ENCODE assay signal across 1 cellular context in the genomic region with DNA sequence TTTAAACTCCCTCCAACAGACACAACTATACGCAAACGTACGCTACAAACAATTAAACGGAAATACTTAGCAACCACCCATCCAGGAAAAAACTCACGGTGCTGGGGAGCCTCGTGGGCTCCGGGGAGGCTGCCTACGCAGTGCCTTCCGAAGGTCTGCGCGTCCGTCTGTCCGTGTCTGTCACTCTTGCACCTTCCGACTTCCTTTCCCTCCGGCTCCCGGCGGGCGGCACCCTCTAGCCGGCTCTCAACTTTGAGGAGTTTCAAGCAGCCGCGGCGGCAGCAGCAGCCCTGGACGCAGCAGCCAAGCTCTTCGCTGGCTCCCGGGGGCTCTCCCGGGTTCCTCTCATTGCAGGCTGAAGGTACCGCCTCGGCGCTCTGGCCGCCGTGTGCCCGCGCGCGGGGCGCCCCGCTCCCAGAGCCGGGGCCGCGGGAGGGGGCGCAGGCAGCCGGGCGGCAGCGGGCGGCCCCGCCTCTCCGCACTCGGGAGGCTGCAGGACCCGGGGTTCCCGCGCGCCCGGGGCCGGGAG.
TF ChIP-seq lines count a peak whose summit lies in the region.

A gene with protein sequence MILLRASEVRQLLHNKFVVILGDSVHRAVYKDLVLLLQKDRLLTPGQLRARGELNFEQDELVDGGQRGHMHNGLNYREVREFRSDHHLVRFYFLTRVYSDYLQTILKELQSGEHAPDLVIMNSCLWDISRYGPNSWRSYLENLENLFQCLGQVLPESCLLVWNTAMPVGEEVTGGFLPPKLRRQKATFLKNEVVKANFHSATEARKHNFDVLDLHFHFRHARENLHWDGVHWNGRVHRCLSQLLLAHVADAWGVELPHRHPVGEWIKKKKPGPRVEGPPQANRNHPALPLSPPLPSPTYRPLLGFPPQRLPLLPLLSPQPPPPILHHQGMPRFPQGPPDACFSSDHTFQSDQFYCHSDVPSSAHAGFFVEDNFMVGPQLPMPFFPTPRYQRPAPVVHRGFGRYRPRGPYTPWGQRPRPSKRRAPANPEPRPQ (plus strand): TSS at position 257 of the 529 bp plus-strand sequence. CDS start 155,443 bp downstream, outside the sequence.

TF ChIP-seq in K562, 482 proteins besides CTCF, POLR2A, EP300 and RAD21 (continued from another document and continues in another):
- TF ChIP-seq, protein P1, sequence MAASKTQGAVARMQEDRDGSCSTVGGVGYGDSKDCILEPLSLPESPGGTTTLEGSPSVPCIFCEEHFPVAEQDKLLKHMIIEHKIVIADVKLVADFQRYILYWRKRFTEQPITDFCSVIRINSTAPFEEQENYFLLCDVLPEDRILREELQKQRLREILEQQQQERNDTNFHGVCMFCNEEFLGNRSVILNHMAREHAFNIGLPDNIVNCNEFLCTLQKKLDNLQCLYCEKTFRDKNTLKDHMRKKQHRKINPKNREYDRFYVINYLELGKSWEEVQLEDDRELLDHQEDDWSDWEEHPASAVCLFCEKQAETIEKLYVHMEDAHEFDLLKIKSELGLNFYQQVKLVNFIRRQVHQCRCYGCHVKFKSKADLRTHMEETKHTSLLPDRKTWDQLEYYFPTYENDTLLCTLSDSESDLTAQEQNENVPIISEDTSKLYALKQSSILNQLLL (CRISPR knock-in tag; IDR thresholded peaks at IDR 0.05; ENCODE audit: borderline replicate concordance) = no peak
- no peak for TF ChIP-seq SIN3A (IDR thresholded peaks at IDR 0.05; ENCODE audit: borderline replicate concordance in 2 of 2, control insufficient read depth in 1 of 2, low read depth in 2 of 2, low read length in 2 of 2)
- TF ChIP-seq, protein P2, sequence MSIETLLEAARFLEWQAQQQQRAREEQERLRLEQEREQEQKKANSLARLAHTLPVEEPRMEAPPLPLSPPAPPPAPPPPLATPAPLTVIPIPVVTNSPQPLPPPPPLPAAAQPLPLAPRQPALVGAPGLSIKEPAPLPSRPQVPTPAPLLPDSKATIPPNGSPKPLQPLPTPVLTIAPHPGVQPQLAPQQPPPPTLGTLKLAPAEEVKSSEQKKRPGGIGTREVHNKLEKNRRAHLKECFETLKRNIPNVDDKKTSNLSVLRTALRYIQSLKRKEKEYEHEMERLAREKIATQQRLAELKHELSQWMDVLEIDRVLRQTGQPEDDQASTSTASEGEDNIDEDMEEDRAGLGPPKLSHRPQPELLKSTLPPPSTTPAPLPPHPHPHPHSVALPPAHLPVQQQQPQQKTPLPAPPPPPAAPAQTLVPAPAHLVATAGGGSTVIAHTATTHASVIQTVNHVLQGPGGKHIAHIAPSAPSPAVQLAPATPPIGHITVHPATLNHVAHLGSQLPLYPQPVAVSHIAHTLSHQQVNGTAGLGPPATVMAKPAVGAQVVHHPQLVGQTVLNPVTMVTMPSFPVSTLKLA (conservative IDR thresholded peaks at IDR 0.05) = peak; percentile 27 to 37; a peak in 1 of 4 replicates
- TF ChIP-seq POLR2B (IDR thresholded peaks at IDR 0.05; ENCODE audit: low read depth, partially characterized antibody) = peak; percentile 32
- TF ChIP-seq BHLHE40 (IDR thresholded peaks at IDR 0.05; ENCODE audit: low read length) = 0 out of 2 replicates have a peak, but pooled peaks have one; percentile 16
- TF ChIP-seq ZNF668 (CRISPR knock-in tag; IDR thresholded peaks at IDR 0.05) = no peak
- 0 out of 2 replicates have a peak, but pooled peaks have one; percentile 21 for TF ChIP-seq ETV1 (tag; conservative IDR thresholded peaks at IDR 0.05; ENCODE audit: low read depth)
- TF ChIP-seq TAF1 (IDR thresholded peaks at IDR 0.05; ENCODE audit: control insufficient read depth, extremely low read depth, insufficient read depth, low read length, severe bottlenecking) = peak; percentile 26
- TF ChIP-seq, protein P3, sequence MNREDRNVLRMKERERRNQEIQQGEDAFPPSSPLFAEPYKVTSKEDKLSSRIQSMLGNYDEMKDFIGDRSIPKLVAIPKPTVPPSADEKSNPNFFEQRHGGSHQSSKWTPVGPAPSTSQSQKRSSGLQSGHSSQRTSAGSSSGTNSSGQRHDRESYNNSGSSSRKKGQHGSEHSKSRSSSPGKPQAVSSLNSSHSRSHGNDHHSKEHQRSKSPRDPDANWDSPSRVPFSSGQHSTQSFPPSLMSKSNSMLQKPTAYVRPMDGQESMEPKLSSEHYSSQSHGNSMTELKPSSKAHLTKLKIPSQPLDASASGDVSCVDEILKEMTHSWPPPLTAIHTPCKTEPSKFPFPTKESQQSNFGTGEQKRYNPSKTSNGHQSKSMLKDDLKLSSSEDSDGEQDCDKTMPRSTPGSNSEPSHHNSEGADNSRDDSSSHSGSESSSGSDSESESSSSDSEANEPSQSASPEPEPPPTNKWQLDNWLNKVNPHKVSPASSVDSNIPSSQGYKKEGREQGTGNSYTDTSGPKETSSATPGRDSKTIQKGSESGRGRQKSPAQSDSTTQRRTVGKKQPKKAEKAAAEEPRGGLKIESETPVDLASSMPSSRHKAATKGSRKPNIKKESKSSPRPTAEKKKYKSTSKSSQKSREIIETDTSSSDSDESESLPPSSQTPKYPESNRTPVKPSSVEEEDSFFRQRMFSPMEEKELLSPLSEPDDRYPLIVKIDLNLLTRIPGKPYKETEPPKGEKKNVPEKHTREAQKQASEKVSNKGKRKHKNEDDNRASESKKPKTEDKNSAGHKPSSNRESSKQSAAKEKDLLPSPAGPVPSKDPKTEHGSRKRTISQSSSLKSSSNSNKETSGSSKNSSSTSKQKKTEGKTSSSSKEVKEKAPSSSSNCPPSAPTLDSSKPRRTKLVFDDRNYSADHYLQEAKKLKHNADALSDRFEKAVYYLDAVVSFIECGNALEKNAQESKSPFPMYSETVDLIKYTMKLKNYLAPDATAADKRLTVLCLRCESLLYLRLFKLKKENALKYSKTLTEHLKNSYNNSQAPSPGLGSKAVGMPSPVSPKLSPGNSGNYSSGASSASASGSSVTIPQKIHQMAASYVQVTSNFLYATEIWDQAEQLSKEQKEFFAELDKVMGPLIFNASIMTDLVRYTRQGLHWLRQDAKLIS (CRISPR knock-in tag; IDR thresholded peaks at IDR 0.05) = 0 out of 2 replicates have a peak, but pooled peaks have one; percentile 26
- TF ChIP-seq ESRRA (IDR thresholded peaks at IDR 0.05; ENCODE audit: borderline replicate concordance, low read depth) = 0 out of 2 replicates have a peak, but pooled peaks have one; percentile 9
- TF ChIP-seq, protein P4, sequence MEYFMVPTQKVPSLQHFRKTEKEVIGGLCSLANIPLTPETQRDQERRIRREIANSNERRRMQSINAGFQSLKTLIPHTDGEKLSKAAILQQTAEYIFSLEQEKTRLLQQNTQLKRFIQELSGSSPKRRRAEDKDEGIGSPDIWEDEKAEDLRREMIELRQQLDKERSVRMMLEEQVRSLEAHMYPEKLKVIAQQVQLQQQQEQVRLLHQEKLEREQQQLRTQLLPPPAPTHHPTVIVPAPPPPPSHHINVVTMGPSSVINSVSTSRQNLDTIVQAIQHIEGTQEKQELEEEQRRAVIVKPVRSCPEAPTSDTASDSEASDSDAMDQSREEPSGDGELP (CRISPR knock-in tag; IDR thresholded peaks at IDR 0.05; ENCODE audit: borderline replicate concordance) = peak; percentile 15; the same call in 1 of the 2 replicates
- TF ChIP-seq DNMT1 (IDR thresholded peaks at IDR 0.05) = 0 out of 2 replicates have a peak, but pooled peaks have one; percentile 70
- TF ChIP-seq ZBED1 (IDR thresholded peaks at IDR 0.05) = no peak
- TF ChIP-seq PHF8 (IDR thresholded peaks at IDR 0.05; ENCODE audit: borderline replicate concordance, low read length) = peak; percentile 33; the same call in 1 of the 2 replicates
- TF ChIP-seq MYC (IDR thresholded peaks at IDR 0.05; ENCODE audit: low read depth, low read length) = no peak
- no peak; the same call in 1 of the 2 replicates for TF ChIP-seq MYC (CRISPR knock-in tag; IDR thresholded peaks at IDR 0.05; ENCODE audit: borderline replicate concordance, low read depth)
- peak; percentile 36 for TF ChIP-seq CTBP1 (IDR thresholded peaks at IDR 0.05; ENCODE audit: borderline replicate concordance)
- peak; percentile 32; the same call in 1 of the 2 replicates for TF ChIP-seq GTF2E2 (tag; IDR thresholded peaks at IDR 0.05)
- TF ChIP-seq BRF1 (IDR thresholded peaks at IDR 0.05; ENCODE audit: borderline replicate concordance, extremely low read depth, insufficient read length) = no peak
- no peak for TF ChIP-seq RBM39 (optimal IDR thresholded peaks at IDR 0.05; ENCODE audit: low read depth, low read length)
- peak; percentile 61; the same call in 1 of the 2 replicates for TF ChIP-seq LCOR (CRISPR knock-in tag; IDR thresholded peaks at IDR 0.05)
- TF ChIP-seq FOXK2 (conservative IDR thresholded peaks at IDR 0.05 in 1 of 2, IDR thresholded peaks at IDR 0.05 in 1 of 2; ENCODE audit: low read depth in 2 of 2) = peak in 1 of 2 experiments; percentile 55; a peak in 2 of 4 replicates
- 0 out of 2 replicates have a peak, but pooled peaks have one; percentile 23 for TF ChIP-seq ZKSCAN1 (IDR thresholded peaks at IDR 0.05; ENCODE audit: low read depth, low read length)
- TF ChIP-seq SREBF1 (IDR thresholded peaks at IDR 0.05; ENCODE audit: borderline replicate concordance, low read depth, low read length) = no peak
- TF ChIP-seq ZNF143 (CRISPR knock-in tag; IDR thresholded peaks at IDR 0.05) = no peak
- TF ChIP-seq, protein P5, sequence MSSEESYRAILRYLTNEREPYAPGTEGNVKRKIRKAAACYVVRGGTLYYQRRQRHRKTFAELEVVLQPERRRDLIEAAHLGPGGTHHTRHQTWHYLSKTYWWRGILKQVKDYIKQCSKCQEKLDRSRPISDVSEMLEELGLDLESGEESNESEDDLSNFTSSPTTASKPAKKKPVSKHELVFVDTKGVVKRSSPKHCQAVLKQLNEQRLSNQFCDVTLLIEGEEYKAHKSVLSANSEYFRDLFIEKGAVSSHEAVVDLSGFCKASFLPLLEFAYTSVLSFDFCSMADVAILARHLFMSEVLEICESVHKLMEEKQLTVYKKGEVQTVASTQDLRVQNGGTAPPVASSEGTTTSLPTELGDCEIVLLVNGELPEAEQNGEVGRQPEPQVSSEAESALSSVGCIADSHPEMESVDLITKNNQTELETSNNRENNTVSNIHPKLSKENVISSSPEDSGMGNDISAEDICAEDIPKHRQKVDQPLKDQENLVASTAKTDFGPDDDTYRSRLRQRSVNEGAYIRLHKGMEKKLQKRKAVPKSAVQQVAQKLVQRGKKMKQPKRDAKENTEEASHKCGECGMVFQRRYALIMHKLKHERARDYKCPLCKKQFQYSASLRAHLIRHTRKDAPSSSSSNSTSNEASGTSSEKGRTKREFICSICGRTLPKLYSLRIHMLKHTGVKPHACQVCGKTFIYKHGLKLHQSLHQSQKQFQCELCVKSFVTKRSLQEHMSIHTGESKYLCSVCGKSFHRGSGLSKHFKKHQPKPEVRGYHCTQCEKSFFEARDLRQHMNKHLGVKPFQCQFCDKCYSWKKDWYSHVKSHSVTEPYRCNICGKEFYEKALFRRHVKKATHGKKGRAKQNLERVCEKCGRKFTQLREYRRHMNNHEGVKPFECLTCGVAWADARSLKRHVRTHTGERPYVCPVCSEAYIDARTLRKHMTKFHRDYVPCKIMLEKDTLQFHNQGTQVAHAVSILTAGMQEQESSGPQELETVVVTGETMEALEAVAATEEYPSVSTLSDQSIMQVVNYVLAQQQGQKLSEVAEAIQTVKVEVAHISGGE (CRISPR knock-in tag; IDR thresholded peaks at IDR 0.05) = peak in 1 of 3 experiments; percentile 66; a peak in 1 of 6 replicates
- TF ChIP-seq BRD9 (IDR thresholded peaks at IDR 0.05; ENCODE audit: low read depth, partially characterized antibody) = peak; percentile 73
- 0 out of 2 replicates have a peak, but pooled peaks have one; percentile 22 for TF ChIP-seq RAD51 (IDR thresholded peaks at IDR 0.05; ENCODE audit: borderline replicate concordance, low read depth)
- TF ChIP-seq L3MBTL2 (IDR thresholded peaks at IDR 0.05) = peak; percentile 70; the same call in 1 of the 2 replicates
- TF ChIP-seq ZNF24 (IDR thresholded peaks at IDR 0.05) = peak; percentile 51; the same call in 1 of the 2 replicates
- TF ChIP-seq MEIS2 (IDR thresholded peaks at IDR 0.05; ENCODE audit: partially characterized antibody) = peak; percentile 34
- TF ChIP-seq, protein P6, sequence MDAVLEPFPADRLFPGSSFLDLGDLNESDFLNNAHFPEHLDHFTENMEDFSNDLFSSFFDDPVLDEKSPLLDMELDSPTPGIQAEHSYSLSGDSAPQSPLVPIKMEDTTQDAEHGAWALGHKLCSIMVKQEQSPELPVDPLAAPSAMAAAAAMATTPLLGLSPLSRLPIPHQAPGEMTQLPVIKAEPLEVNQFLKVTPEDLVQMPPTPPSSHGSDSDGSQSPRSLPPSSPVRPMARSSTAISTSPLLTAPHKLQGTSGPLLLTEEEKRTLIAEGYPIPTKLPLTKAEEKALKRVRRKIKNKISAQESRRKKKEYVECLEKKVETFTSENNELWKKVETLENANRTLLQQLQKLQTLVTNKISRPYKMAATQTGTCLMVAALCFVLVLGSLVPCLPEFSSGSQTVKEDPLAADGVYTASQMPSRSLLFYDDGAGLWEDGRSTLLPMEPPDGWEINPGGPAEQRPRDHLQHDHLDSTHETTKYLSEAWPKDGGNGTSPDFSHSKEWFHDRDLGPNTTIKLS (IDR thresholded peaks at IDR 0.05; ENCODE audit: borderline replicate concordance, low read depth) = peak; percentile 64; the same call in 1 of the 2 replicates
- TF ChIP-seq, protein P7, sequence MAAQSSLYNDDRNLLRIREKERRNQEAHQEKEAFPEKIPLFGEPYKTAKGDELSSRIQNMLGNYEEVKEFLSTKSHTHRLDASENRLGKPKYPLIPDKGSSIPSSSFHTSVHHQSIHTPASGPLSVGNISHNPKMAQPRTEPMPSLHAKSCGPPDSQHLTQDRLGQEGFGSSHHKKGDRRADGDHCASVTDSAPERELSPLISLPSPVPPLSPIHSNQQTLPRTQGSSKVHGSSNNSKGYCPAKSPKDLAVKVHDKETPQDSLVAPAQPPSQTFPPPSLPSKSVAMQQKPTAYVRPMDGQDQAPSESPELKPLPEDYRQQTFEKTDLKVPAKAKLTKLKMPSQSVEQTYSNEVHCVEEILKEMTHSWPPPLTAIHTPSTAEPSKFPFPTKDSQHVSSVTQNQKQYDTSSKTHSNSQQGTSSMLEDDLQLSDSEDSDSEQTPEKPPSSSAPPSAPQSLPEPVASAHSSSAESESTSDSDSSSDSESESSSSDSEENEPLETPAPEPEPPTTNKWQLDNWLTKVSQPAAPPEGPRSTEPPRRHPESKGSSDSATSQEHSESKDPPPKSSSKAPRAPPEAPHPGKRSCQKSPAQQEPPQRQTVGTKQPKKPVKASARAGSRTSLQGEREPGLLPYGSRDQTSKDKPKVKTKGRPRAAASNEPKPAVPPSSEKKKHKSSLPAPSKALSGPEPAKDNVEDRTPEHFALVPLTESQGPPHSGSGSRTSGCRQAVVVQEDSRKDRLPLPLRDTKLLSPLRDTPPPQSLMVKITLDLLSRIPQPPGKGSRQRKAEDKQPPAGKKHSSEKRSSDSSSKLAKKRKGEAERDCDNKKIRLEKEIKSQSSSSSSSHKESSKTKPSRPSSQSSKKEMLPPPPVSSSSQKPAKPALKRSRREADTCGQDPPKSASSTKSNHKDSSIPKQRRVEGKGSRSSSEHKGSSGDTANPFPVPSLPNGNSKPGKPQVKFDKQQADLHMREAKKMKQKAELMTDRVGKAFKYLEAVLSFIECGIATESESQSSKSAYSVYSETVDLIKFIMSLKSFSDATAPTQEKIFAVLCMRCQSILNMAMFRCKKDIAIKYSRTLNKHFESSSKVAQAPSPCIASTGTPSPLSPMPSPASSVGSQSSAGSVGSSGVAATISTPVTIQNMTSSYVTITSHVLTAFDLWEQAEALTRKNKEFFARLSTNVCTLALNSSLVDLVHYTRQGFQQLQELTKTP (IDR thresholded peaks at IDR 0.05; ENCODE audit: low read depth in 1 of 2, partially characterized antibody in 2 of 2) = peak in 1 of 2 experiments; percentile 0
- TF ChIP-seq NRF1 (conservative IDR thresholded peaks at IDR 0.05 in 1 of 2, IDR thresholded peaks at IDR 0.05 in 1 of 2) = peak; percentile 59 to 65
